In genomic region chr17:27218719-27219488, GRCh38 we compare ENCODE assay signal across 9 cellular contexts.
DNase-seq lines count a peak whose midpoint lies in the region; ATAC-seq and TF ChIP-seq lines count a peak whose summit lies in the region.
"Had no signal": no experiment of that assay in that cellular context is flagged by ENCODE, and none has a peak within 500 bp of the region (broad histone marks: within the 10 kb centered on the region; RNA-seq: fewer than 3 reads in every experiment).

No MANE protein-coding gene starts in this region.

- no peak overlapping the region for H3K4me3 Mint-ChIP-seq in T-helper 1 cell treated with Interleukin-12 subunit alpha and Interleukin-12 subunit beta and Interleukin-4 antibody, amounts not matched to agents 30 μg/mL and 1 μg/mL, for 36 hours

- no peaks in the 10 kb centered on the region for H3K27me3 ChIP-seq in H7 (ENCODE audit: control insufficient read depth, insufficient read depth, low read length)

- peak; percentile 48 for DNase-seq in GM13976 (ENCODE audit: low spot score)
- DNase-seq in coronary artery (ENCODE audit: low spot score), result no peak
- no peak for DNase-seq in anterior cingulate cortex (lab: John Stamatoyannopoulos, UW)
- no peak for DNase-seq in H7
- DNase-seq in caudate nucleus (lab: John Stamatoyannopoulos, UW), result no peak
- DNase-seq: EL had no signal

- peaks cover 4% of the 10 kb centered on the region for H3K9me3 Mint-ChIP-seq in T-helper 1 cell treated with Interleukin-12 subunit alpha and Interleukin-12 subunit beta and Interleukin-4 antibody, amounts not matched to agents 30 μg/mL and 1 μg/mL, for 36 hours

- in situ Hi-C loops in GM13976 (cut with MboI; ENCODE audit: low sequenced_read_pairs, unreplicated experiment), result loop anchor here (25.0 kb wide), 2 partner anchors 218 to 393 kb away; no protein-coding TSS in a partner anchor

- peaks cover 6% of the 10 kb centered on the region for H3K27me3 Mint-ChIP-seq in T-helper 1 cell treated with Interleukin-12 subunit alpha and Interleukin-12 subunit beta and Interleukin-4 antibody, amounts not matched to agents 30 μg/mL and 1 μg/mL, for 36 hours (ENCODE audit: low read depth)

- H3K27ac ChIP-seq in coronary artery (no peak overlapping the region), caudate nucleus (ENCODE audit: low read depth, low read length) (no peak overlapping the region)

- H3K36me3 ChIP-seq in H7 (replicated peaks; ENCODE audit: control insufficient read depth, insufficient read depth, low read length), result no peaks in the 10 kb centered on the region

- ATAC-seq in GM19328 (IDR thresholded peaks at IDR 0.05; ENCODE audit: unreplicated experiment) (peak; percentile 73), HG03025 (IDR thresholded peaks at IDR 0.05; ENCODE audit: low FRiP score, unreplicated experiment) (peak; percentile 75)

- H3K4me1 Mint-ChIP-seq in T-helper 1 cell treated with Interleukin-12 subunit alpha and Interleukin-12 subunit beta and Interleukin-4 antibody, amounts not matched to agents 30 μg/mL and 1 μg/mL, for 36 hours (ENCODE audit: low read depth), result peaks cover 12% of the 10 kb centered on the region

- no peaks in the 10 kb centered on the region for H3K36me3 Mint-ChIP-seq in T-helper 1 cell treated with Interleukin-12 subunit alpha and Interleukin-12 subunit beta and Interleukin-4 antibody, amounts not matched to agents 30 μg/mL and 1 μg/mL, for 36 hours (ENCODE audit: low read depth)

- peak overlapping the region; percentile 70 for H3K27ac Mint-ChIP-seq in T-helper 1 cell treated with Interleukin-12 subunit alpha and Interleukin-12 subunit beta and Interleukin-4 antibody, amounts not matched to agents 30 μg/mL and 1 μg/mL, for 36 hours

- no peak for TF ChIP-seq CTCF in GM13976 (IDR thresholded peaks at IDR 0.05; ENCODE audit: borderline replicate concordance, control extremely low read depth, extremely low read depth, insufficient read depth, missing control alignments)
- TF ChIP-seq CTCF in coronary artery (IDR thresholded peaks at IDR 0.05), result no peak

- no peak overlapping the region for H3K4me3 ChIP-seq in coronary artery
- H3K4me3 ChIP-seq in H7 (ENCODE audit: insufficient read depth, low read depth, low read length), result no peak overlapping the region
